15 cellular contexts compared by ENCODE assay signal in genomic region chr5:38547257-38547656, GRCh38. TPM values are rescaled to one million over a fixed set of nuclear protein-coding genes. Genes with fewer than 3 reads are reported as not detected.
"Had no signal": no experiment of that assay in that cellular context is flagged by ENCODE, and none has a peak within 500 bp of the region (broad histone marks: within the 10 kb centered on the region; RNA-seq: fewer than 3 reads in every experiment).

No MANE protein-coding gene starts in this region.

- H3K36me3 ChIP-seq: transverse colon had no signal

- H3K4me1 Mint-ChIP-seq: activated naive CD4-positive, alpha-beta T cell treated with anti-CD3 and anti-CD28 coated beads, Interleukin-2, amount 10 ng/mL, durations not matched to agents 7 days and 5 days; activated T-helper 17 cell treated with anti-CD3 and anti-CD28 coated beads, Interleukin-2, amount 50 U/mL, for 72 hours; naive thymus-derived CD8-positive, alpha-beta T cell had no signal

- H3K4me3 ChIP-seq: transverse colon had no signal

- H3K9me3 Mint-ChIP-seq: activated naive CD4-positive, alpha-beta T cell treated with anti-CD3 and anti-CD28 coated beads, Interleukin-2, amount 10 ng/mL, durations not matched to agents 7 days and 5 days; activated T-helper 17 cell treated with anti-CD3 and anti-CD28 coated beads, Interleukin-2, amount 50 U/mL, for 72 hours; brain; naive thymus-derived CD8-positive, alpha-beta T cell; T-helper 1 cell treated with Interleukin-12 subunit alpha and Interleukin-12 subunit beta and Interleukin-4 antibody, amounts not matched to agents 30 μg/mL and 1 μg/mL, for 36 hours; WTC11 had no signal

- H3K27me3 ChIP-seq: transverse colon had no signal

- ATAC-seq: activated CD8-positive, alpha-beta T cell treated with anti-CD3 and anti-CD28 coated beads, Interleukin-2, amount 10 ng/mL, durations not matched to agents 7 days and 5 days; activated T-helper 17 cell treated with anti-CD3 and anti-CD28 coated beads, Interleukin-2, amount 50 U/mL, for 72 hours; naive thymus-derived CD8-positive, alpha-beta T cell; WTC11 had no signal

- DNase-seq: activated CD4-positive, alpha-beta T cell treated with anti-CD3 and anti-CD28 coated beads for 48 hours; activated CD8-positive, alpha-beta memory T cell treated with anti-CD3 and anti-CD28 coated beads, Interleukin-2, amount 50 U/mL, for 48 hours; activated CD8-positive, alpha-beta T cell treated with anti-CD3 and anti-CD28 coated beads, Interleukin-2, amount 10 ng/mL, durations not matched to agents 7 days and 5 days; activated naive CD4-positive, alpha-beta T cell treated with anti-CD3 and anti-CD28 coated beads, Interleukin-2, amount 10 ng/mL, durations not matched to agents 7 days and 5 days; dermis blood vessel endothelial cell; foreskin fibroblast; head of caudate nucleus; mammary epithelial cell; naive thymus-derived CD8-positive, alpha-beta T cell; stimulated activated CD4-positive, alpha-beta T cell treated with anti-CD3 and anti-CD28 coated beads, Interleukin-4, amount 100 ng/mL, for 4 hours; transverse colon had no signal

- H3K9me3 ChIP-seq: transverse colon had no signal

- H3K36me3 Mint-ChIP-seq: activated naive CD4-positive, alpha-beta T cell treated with anti-CD3 and anti-CD28 coated beads, Interleukin-2, amount 10 ng/mL, durations not matched to agents 7 days and 5 days; naive thymus-derived CD8-positive, alpha-beta T cell; WTC11 had no signal

- H3K27me3 Mint-ChIP-seq: brain had no signal

- H3K4me3 Mint-ChIP-seq: activated CD8-positive, alpha-beta T cell treated with anti-CD3 and anti-CD28 coated beads, Interleukin-2, amount 10 ng/mL, durations not matched to agents 7 days and 5 days; activated naive CD4-positive, alpha-beta T cell treated with anti-CD3 and anti-CD28 coated beads, Interleukin-2, amount 10 ng/mL, durations not matched to agents 7 days and 5 days; activated T-helper 17 cell treated with anti-CD3 and anti-CD28 coated beads, Interleukin-2, amount 50 U/mL, for 72 hours; naive thymus-derived CD8-positive, alpha-beta T cell; T-helper 1 cell treated with Interleukin-12 subunit alpha and Interleukin-12 subunit beta and Interleukin-4 antibody, amounts not matched to agents 30 μg/mL and 1 μg/mL, for 36 hours; WTC11 had no signal

- H3K27ac Mint-ChIP-seq: activated CD8-positive, alpha-beta T cell treated with anti-CD3 and anti-CD28 coated beads, Interleukin-2, amount 10 ng/mL, durations not matched to agents 7 days and 5 days; activated naive CD4-positive, alpha-beta T cell treated with anti-CD3 and anti-CD28 coated beads, Interleukin-2, amount 10 ng/mL, durations not matched to agents 7 days and 5 days; activated T-helper 17 cell treated with anti-CD3 and anti-CD28 coated beads, Interleukin-2, amount 50 U/mL, for 72 hours; naive thymus-derived CD8-positive, alpha-beta T cell; T-helper 1 cell treated with Interleukin-12 subunit alpha and Interleukin-12 subunit beta and Interleukin-4 antibody, amounts not matched to agents 30 μg/mL and 1 μg/mL, for 36 hours; WTC11 had no signal

RNA-seq across cellular contexts. Expression of gene LIFR, which starts 9.2 kb away (rescaled TPM):
- total RNA-seq: activated CD8-positive, alpha-beta T cell treated with anti-CD3 and anti-CD28 coated beads, Interleukin-2, amount 10 ng/mL, durations not matched to agents 7 days and 5 days; naive thymus-derived CD8-positive, alpha-beta T cell had no signal
- polyA plus RNA-seq: naive thymus-derived CD8-positive, alpha-beta T cell had no signal
